14 cellular contexts compared by ENCODE assay signal in genomic region chr7:129845972-129846327, GRCh38.
A peak's percentile ranks its signal among the peaks of the same experiment; 100 is the strongest.
DNase-seq lines count a peak whose midpoint lies in the region; ATAC-seq, FAIRE-seq and TF ChIP-seq lines count a peak whose summit lies in the region.
"Had no signal": no experiment of that assay in that cellular context is flagged by ENCODE, and none has a peak within 500 bp of the region (broad histone marks: within the 10 kb centered on the region; RNA-seq: fewer than 3 reads in every experiment).

No MANE protein-coding gene starts in this region.

- no peaks in the 10 kb centered on the region for H4K20me1 ChIP-seq in fibroblast of lung (ENCODE audit: control insufficient read depth, extremely low read depth, insufficient read depth, low read length)

- H3K27me3 ChIP-seq in fibroblast of lung (ENCODE audit: control insufficient read depth, insufficient read depth, low read length): no peaks in the 10 kb centered on the region
- no peaks in the 10 kb centered on the region for H3K27me3 ChIP-seq in thoracic aorta (replicated peaks; ENCODE audit: insufficient read depth)
- H3K27me3 ChIP-seq in esophagus muscularis mucosa: no peaks in the 10 kb centered on the region

- peak; percentile 96 for FAIRE-seq in RCC 7860 (lab: Jason Lieb, UNC)

- H3K9me3 Mint-ChIP-seq in activated naive CD4-positive, alpha-beta T cell treated with anti-CD3 and anti-CD28 coated beads, Interleukin-2, amount 50 U/mL, for 24 hours: no peaks in the 10 kb centered on the region
- H3K9me3 Mint-ChIP-seq: activated CD4-positive, alpha-beta T cell treated with anti-CD3 and anti-CD28 coated beads, Interleukin-2, amount 10 ng/mL, durations not matched to agents 24 days and 14 days; brain; nephron had no signal

- ATAC-seq in thoracic aorta (ENCODE audit: insufficient number of reproducible peaks, low FRiP score, low read depth): peak; percentile 77

- H3K9ac ChIP-seq in fibroblast of lung (ENCODE audit: insufficient read depth, low read length): no peak overlapping the region

- no peaks in the 10 kb centered on the region for H3K27me3 Mint-ChIP-seq in activated naive CD4-positive, alpha-beta T cell treated with anti-CD3 and anti-CD28 coated beads, Interleukin-2, amount 50 U/mL, for 24 hours
- H3K27me3 Mint-ChIP-seq: activated CD4-positive, alpha-beta T cell treated with anti-CD3 and anti-CD28 coated beads, Interleukin-2, amount 10 ng/mL, durations not matched to agents 24 days and 14 days had no signal

- H3K4me1 ChIP-seq in fibroblast of lung (ENCODE audit: control insufficient read depth, extremely low read depth, insufficient read depth, low read length): peaks cover 17% of the 10 kb centered on the region
- peaks cover 30 to 51% of the 10 kb centered on the region in 2 donors for H3K4me1 ChIP-seq in thoracic aorta (ENCODE audit: control insufficient read depth in 1 of 2, low read depth in 2 of 2)
- peaks cover 30 to 48% (median 38%) of the 10 kb centered on the region in 4 donors for H3K4me1 ChIP-seq in esophagus muscularis mucosa

- intact Hi-C loops in esophagus muscularis mucosa (cut with DNase I): no loop called here

- H3K4me1 Mint-ChIP-seq in activated naive CD4-positive, alpha-beta T cell treated with anti-CD3 and anti-CD28 coated beads, Interleukin-2, amount 50 U/mL, for 24 hours: peaks cover 60% of the 10 kb centered on the region

- H3K36me3 ChIP-seq in fibroblast of lung (ENCODE audit: control insufficient read depth, insufficient read depth, low read length) (peaks cover 2% of the 10 kb centered on the region), thoracic aorta (no peaks in the 10 kb centered on the region), esophagus muscularis mucosa (no peaks in the 10 kb centered on the region)

- no peak for TF ChIP-seq EP300 in esophagus muscularis mucosa (IDR thresholded peaks at IDR 0.05)

- H3K4me2 ChIP-seq in fibroblast of lung (ENCODE audit: extremely low read depth, insufficient read depth, low read length): peak overlapping the region; percentile 46

- H3K9me3 ChIP-seq in fibroblast of lung (ENCODE audit: control insufficient read depth, insufficient read depth, low read depth, low read length) (no peaks in the 10 kb centered on the region), thoracic aorta (no peaks in the 10 kb centered on the region), esophagus muscularis mucosa (no peaks in the 10 kb centered on the region)

- TF ChIP-seq CTCF in fibroblast of lung (conservative IDR thresholded peaks at IDR 0.05 in 1 of 2, IDR thresholded peaks at IDR 0.05 in 1 of 2; ENCODE audit: low read depth in 1 of 2, low read length in 2 of 2): no peak
- no peak for TF ChIP-seq CTCF in thoracic aorta (IDR thresholded peaks at IDR 0.05)
- no peak for TF ChIP-seq CTCF in esophagus muscularis mucosa (IDR thresholded peaks at IDR 0.05)

- no peak overlapping the region for H3K4me3 Mint-ChIP-seq in activated naive CD4-positive, alpha-beta T cell treated with anti-CD3 and anti-CD28 coated beads, Interleukin-2, amount 50 U/mL, for 24 hours
- H3K4me3 Mint-ChIP-seq: activated CD4-positive, alpha-beta T cell treated with anti-CD3 and anti-CD28 coated beads, Interleukin-2, amount 10 ng/mL, durations not matched to agents 24 days and 14 days; brain; nephron had no signal

- peaks cover 9% of the 10 kb centered on the region for H3K36me3 Mint-ChIP-seq in activated naive CD4-positive, alpha-beta T cell treated with anti-CD3 and anti-CD28 coated beads, Interleukin-2, amount 50 U/mL, for 24 hours

- WGBS in esophagus muscularis mucosa: 94% methylated on average over 1 of the region's 1 CpG

- TF ChIP-seq POLR2A in esophagus muscularis mucosa (IDR thresholded peaks at IDR 0.05; ENCODE audit: low read depth): no peak

- H3K4me3 ChIP-seq in fibroblast of lung (replicated peaks in 1 of 4; ENCODE audit: control extremely low read depth in 1 of 4, insufficient read depth in 1 of 4, low read depth in 3 of 4, low read length in 4 of 4) (no peak overlapping the region), thoracic aorta (no peak overlapping the region), esophagus muscularis mucosa (no peak overlapping the region)

- no peaks in the 10 kb centered on the region for H3K79me2 ChIP-seq in fibroblast of lung (ENCODE audit: control insufficient read depth, insufficient read depth, low read length)

- no peak overlapping the region for H2AFZ ChIP-seq in fibroblast of lung (ENCODE audit: low read length)

- H3K27ac ChIP-seq in fibroblast of lung (ENCODE audit: insufficient read depth, low read length): peak overlapping the region; percentile 75
- H3K27ac ChIP-seq in thoracic aorta: peak overlapping the region; percentile 30 to 79
- no peak overlapping the region for H3K27ac ChIP-seq in esophagus muscularis mucosa (replicated peaks in 1 of 4)

- no peak for DNase-seq in activated naive CD4-positive, alpha-beta T cell treated with anti-CD3 and anti-CD28 coated beads, Interleukin-2, amount 50 U/mL, for 16 hours
- DNase-seq in RCC 7860 (ENCODE audit: low spot score): peak; percentile 78
- DNase-seq in fibroblast of lung (ENCODE audit: low read depth in 2 of 2): peak; percentile 75 to 94
- DNase-seq in thoracic aorta (ENCODE audit: low spot score): no peak
- DNase-seq in GF-D8 (lab: John Stamatoyannopoulos, UW): no peak
- DNase-seq in Ammon's horn (ENCODE audit: low spot score): no peak
- DNase-seq in esophagus muscularis mucosa (ENCODE audit: extremely low spot score): no peak
- DNase-seq: activated CD4-positive, alpha-beta T cell treated with anti-CD3 and anti-CD28 coated beads, Interleukin-2, amount 10 ng/mL, durations not matched to agents 24 days and 14 days; NCI-H187 treated with DMSO at 0.1 percent for 48 hours; SIG-M5; stimulated activated CD4-positive, alpha-beta T cell treated with anti-CD3 and anti-CD28 coated beads, Interleukin-4, amount 100 ng/mL, for 4 hours had no signal

- H3K27ac Mint-ChIP-seq in activated naive CD4-positive, alpha-beta T cell treated with anti-CD3 and anti-CD28 coated beads, Interleukin-2, amount 50 U/mL, for 24 hours: peak overlapping the region; percentile 84

Comparison
In these comparisons a context has a peak if more than half of its experiments do, and no peak if none do; other contexts are left out.
1. DNase-seq: peak in RCC 7860 (single experiment) and fibroblast of lung (2 of 2); none in activated naive CD4-positive, alpha-beta T cell treated with anti-CD3 and anti-CD28 coated beads, Interleukin-2, amount 50 U/mL, for 16 hours (single experiment), thoracic aorta (single experiment), GF-D8 (single experiment), Ammon's horn (single experiment) and esophagus muscularis mucosa (single experiment).
2. H3K27ac ChIP-seq: peak in fibroblast of lung (single experiment) and thoracic aorta (2 of 2); none in esophagus muscularis mucosa (0 of 4).